1 cellular context compared by ENCODE assay signal in the genomic region with DNA sequence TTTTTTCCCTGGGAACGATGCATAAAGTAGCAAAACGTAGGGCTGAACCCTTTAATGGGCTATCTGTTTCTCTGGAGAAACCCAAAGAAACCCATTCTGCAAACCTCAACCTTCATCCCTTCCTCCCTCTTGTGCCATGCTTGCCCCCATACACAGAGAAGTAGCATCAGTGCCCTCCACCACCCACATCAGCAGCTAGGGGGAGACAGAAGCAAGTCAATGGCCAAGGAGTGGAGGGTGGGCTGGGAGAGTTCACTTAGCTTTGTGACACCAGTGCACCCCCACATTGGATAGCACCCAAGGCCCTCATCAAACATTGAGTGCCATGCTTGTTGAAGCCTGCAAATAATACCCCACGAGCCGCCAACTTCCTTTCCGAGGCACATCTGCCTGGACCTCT.
TF ChIP-seq lines count a peak whose summit lies in the region.

No MANE protein-coding gene starts in this region.

TF ChIP-seq in WTC11, 78 proteins besides CTCF, POLR2A, EP300 and RAD21 (continued from another document):
- TF ChIP-seq SP1 (CRISPR knock-in tag; conservative IDR thresholded peaks at IDR 0.05) (no peak), ZNF232 (CRISPR knock-in tag; IDR thresholded peaks at IDR 0.05) (no peak), OVOL2 (CRISPR knock-in tag; IDR thresholded peaks at IDR 0.05; ENCODE audit: borderline replicate concordance) (no peak), GABPB1 (CRISPR knock-in tag; IDR thresholded peaks at IDR 0.05) (no peak), NFATC4 (CRISPR knock-in tag; IDR thresholded peaks at IDR 0.05) (no peak), MXD4 (CRISPR knock-in tag; IDR thresholded peaks at IDR 0.05; ENCODE audit: borderline replicate concordance) (no peak), RELA (CRISPR knock-in tag; IDR thresholded peaks at IDR 0.05; ENCODE audit: borderline replicate concordance) (no peak), MYBL2 (CRISPR knock-in tag; IDR thresholded peaks at IDR 0.05) (no peak)
- TF ChIP-seq, protein P1, sequence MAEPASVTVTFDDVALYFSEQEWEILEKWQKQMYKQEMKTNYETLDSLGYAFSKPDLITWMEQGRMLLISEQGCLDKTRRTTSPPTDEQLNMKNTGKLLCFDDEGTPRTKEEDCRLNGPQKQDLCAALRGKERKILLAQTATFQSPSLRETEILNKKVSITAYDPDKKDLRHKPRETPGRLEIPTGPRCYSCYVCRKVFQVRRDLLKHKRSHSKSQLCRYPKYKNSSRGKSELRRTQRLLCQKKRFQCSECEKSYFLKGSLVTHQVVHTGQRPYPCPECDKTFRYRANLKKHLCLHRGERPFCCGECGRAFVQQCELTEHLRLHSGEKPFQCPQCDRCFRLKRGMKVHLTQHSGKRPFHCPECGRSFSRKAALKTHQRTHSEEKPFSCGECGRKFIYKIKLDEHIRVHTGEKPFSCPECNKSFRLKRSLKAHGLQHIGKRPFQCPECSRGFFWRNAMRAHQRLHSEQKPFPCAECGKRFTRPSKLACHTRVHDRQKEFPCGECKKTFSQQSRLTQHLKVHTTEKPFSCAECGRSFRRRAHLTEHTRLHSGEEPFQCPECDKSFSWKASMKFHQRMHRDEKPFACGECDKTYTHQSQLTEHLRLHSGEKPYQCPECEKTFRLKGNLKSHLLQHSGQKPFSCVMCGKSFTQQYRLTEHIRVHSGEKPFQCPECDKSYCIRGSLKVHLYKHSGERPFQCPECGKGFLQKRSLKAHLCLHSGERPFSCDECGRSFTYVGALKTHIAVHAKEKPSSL (CRISPR knock-in tag; conservative IDR thresholded peaks at IDR 0.05), result no peak
- TF ChIP-seq, protein P2, sequence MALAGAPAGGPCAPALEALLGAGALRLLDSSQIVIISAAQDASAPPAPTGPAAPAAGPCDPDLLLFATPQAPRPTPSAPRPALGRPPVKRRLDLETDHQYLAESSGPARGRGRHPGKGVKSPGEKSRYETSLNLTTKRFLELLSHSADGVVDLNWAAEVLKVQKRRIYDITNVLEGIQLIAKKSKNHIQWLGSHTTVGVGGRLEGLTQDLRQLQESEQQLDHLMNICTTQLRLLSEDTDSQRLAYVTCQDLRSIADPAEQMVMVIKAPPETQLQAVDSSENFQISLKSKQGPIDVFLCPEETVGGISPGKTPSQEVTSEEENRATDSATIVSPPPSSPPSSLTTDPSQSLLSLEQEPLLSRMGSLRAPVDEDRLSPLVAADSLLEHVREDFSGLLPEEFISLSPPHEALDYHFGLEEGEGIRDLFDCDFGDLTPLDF (CRISPR knock-in tag; IDR thresholded peaks at IDR 0.05), result no peak
- TF ChIP-seq, protein P3, sequence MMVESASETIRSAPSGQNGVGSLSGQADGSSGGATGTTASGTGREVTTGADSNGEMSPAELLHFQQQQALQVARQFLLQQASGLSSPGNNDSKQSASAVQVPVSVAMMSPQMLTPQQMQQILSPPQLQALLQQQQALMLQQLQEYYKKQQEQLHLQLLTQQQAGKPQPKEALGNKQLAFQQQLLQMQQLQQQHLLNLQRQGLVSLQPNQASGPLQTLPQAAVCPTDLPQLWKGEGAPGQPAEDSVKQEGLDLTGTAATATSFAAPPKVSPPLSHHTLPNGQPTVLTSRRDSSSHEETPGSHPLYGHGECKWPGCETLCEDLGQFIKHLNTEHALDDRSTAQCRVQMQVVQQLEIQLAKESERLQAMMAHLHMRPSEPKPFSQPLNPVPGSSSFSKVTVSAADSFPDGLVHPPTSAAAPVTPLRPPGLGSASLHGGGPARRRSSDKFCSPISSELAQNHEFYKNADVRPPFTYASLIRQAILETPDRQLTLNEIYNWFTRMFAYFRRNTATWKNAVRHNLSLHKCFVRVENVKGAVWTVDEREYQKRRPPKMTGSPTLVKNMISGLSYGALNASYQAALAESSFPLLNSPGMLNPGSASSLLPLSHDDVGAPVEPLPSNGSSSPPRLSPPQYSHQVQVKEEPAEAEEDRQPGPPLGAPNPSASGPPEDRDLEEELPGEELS (CRISPR knock-in tag; IDR thresholded peaks at IDR 0.05), result no peak
- TF ChIP-seq, protein P4, sequence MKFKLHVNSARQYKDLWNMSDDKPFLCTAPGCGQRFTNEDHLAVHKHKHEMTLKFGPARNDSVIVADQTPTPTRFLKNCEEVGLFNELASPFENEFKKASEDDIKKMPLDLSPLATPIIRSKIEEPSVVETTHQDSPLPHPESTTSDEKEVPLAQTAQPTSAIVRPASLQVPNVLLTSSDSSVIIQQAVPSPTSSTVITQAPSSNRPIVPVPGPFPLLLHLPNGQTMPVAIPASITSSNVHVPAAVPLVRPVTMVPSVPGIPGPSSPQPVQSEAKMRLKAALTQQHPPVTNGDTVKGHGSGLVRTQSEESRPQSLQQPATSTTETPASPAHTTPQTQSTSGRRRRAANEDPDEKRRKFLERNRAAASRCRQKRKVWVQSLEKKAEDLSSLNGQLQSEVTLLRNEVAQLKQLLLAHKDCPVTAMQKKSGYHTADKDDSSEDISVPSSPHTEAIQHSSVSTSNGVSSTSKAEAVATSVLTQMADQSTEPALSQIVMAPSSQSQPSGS (CRISPR knock-in tag; IDR thresholded peaks at IDR 0.05; ENCODE audit: borderline replicate concordance, low read depth), result no peak
- TF ChIP-seq, protein P5, sequence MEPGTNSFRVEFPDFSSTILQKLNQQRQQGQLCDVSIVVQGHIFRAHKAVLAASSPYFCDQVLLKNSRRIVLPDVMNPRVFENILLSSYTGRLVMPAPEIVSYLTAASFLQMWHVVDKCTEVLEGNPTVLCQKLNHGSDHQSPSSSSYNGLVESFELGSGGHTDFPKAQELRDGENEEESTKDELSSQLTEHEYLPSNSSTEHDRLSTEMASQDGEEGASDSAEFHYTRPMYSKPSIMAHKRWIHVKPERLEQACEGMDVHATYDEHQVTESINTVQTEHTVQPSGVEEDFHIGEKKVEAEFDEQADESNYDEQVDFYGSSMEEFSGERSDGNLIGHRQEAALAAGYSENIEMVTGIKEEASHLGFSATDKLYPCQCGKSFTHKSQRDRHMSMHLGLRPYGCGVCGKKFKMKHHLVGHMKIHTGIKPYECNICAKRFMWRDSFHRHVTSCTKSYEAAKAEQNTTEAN (CRISPR knock-in tag; IDR thresholded peaks at IDR 0.05), result no peak
- TF ChIP-seq, protein P6, sequence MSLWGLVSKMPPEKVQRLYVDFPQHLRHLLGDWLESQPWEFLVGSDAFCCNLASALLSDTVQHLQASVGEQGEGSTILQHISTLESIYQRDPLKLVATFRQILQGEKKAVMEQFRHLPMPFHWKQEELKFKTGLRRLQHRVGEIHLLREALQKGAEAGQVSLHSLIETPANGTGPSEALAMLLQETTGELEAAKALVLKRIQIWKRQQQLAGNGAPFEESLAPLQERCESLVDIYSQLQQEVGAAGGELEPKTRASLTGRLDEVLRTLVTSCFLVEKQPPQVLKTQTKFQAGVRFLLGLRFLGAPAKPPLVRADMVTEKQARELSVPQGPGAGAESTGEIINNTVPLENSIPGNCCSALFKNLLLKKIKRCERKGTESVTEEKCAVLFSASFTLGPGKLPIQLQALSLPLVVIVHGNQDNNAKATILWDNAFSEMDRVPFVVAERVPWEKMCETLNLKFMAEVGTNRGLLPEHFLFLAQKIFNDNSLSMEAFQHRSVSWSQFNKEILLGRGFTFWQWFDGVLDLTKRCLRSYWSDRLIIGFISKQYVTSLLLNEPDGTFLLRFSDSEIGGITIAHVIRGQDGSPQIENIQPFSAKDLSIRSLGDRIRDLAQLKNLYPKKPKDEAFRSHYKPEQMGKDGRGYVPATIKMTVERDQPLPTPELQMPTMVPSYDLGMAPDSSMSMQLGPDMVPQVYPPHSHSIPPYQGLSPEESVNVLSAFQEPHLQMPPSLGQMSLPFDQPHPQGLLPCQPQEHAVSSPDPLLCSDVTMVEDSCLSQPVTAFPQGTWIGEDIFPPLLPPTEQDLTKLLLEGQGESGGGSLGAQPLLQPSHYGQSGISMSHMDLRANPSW (CRISPR knock-in tag; conservative IDR thresholded peaks at IDR 0.05; ENCODE audit: low read depth), result no peak
- TF ChIP-seq, protein P7, sequence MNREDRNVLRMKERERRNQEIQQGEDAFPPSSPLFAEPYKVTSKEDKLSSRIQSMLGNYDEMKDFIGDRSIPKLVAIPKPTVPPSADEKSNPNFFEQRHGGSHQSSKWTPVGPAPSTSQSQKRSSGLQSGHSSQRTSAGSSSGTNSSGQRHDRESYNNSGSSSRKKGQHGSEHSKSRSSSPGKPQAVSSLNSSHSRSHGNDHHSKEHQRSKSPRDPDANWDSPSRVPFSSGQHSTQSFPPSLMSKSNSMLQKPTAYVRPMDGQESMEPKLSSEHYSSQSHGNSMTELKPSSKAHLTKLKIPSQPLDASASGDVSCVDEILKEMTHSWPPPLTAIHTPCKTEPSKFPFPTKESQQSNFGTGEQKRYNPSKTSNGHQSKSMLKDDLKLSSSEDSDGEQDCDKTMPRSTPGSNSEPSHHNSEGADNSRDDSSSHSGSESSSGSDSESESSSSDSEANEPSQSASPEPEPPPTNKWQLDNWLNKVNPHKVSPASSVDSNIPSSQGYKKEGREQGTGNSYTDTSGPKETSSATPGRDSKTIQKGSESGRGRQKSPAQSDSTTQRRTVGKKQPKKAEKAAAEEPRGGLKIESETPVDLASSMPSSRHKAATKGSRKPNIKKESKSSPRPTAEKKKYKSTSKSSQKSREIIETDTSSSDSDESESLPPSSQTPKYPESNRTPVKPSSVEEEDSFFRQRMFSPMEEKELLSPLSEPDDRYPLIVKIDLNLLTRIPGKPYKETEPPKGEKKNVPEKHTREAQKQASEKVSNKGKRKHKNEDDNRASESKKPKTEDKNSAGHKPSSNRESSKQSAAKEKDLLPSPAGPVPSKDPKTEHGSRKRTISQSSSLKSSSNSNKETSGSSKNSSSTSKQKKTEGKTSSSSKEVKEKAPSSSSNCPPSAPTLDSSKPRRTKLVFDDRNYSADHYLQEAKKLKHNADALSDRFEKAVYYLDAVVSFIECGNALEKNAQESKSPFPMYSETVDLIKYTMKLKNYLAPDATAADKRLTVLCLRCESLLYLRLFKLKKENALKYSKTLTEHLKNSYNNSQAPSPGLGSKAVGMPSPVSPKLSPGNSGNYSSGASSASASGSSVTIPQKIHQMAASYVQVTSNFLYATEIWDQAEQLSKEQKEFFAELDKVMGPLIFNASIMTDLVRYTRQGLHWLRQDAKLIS (CRISPR knock-in tag; IDR thresholded peaks at IDR 0.05; ENCODE audit: borderline replicate concordance), result no peak
- TF ChIP-seq, protein P8, sequence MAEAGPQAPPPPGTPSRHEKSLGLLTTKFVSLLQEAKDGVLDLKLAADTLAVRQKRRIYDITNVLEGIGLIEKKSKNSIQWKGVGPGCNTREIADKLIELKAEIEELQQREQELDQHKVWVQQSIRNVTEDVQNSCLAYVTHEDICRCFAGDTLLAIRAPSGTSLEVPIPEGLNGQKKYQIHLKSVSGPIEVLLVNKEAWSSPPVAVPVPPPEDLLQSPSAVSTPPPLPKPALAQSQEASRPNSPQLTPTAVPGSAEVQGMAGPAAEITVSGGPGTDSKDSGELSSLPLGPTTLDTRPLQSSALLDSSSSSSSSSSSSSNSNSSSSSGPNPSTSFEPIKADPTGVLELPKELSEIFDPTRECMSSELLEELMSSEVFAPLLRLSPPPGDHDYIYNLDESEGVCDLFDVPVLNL (CRISPR knock-in tag; IDR thresholded peaks at IDR 0.05; ENCODE audit: borderline replicate concordance, low read depth), result no peak
- TF ChIP-seq, protein P9, sequence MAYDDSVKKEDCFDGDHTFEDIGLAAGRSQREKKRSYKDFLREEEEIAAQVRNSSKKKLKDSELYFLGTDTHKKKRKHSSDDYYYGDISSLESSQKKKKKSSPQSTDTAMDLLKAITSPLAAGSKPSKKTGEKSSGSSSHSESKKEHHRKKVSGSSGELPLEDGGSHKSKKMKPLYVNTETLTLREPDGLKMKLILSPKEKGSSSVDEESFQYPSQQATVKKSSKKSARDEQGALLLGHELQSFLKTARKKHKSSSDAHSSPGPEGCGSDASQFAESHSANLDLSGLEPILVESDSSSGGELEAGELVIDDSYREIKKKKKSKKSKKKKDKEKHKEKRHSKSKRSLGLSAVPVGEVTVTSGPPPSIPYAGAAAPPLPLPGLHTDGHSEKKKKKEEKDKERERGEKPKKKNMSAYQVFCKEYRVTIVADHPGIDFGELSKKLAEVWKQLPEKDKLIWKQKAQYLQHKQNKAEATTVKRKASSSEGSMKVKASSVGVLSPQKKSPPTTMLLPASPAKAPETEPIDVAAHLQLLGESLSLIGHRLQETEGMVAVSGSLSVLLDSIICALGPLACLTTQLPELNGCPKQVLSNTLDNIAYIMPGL (CRISPR knock-in tag; IDR thresholded peaks at IDR 0.05), result no peak
- TF ChIP-seq, protein P10, sequence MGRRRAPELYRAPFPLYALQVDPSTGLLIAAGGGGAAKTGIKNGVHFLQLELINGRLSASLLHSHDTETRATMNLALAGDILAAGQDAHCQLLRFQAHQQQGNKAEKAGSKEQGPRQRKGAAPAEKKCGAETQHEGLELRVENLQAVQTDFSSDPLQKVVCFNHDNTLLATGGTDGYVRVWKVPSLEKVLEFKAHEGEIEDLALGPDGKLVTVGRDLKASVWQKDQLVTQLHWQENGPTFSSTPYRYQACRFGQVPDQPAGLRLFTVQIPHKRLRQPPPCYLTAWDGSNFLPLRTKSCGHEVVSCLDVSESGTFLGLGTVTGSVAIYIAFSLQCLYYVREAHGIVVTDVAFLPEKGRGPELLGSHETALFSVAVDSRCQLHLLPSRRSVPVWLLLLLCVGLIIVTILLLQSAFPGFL (CRISPR knock-in tag; IDR thresholded peaks at IDR 0.05; ENCODE audit: borderline replicate concordance), result no peak
